12 cellular contexts compared by ENCODE assay signal in genomic region chr6:5813625-5814027, GRCh38.
DNase-seq lines count a peak whose midpoint lies in the region; ATAC-seq lines count a peak whose summit lies in the region.
"Had no signal": no experiment of that assay in that cellular context is flagged by ENCODE, and none has a peak within 500 bp of the region (broad histone marks: within the 10 kb centered on the region; RNA-seq: fewer than 3 reads in every experiment).

No MANE protein-coding gene starts in this region.

- H3K36me3 Mint-ChIP-seq in activated CD4-positive, alpha-beta T cell treated with anti-CD3 and anti-CD28 coated beads, Interleukin-2, amount 10 ng/mL, durations not matched to agents 7 days and 5 days (ENCODE audit: low read depth): no peaks in the 10 kb centered on the region
- H3K36me3 Mint-ChIP-seq in naive thymus-derived CD8-positive, alpha-beta T cell: peaks cover 0 to 9% (median 5%) of the 10 kb centered on the region in 3 donors

- peaks cover 27% of the 10 kb centered on the region for H3K4me1 Mint-ChIP-seq in activated CD4-positive, alpha-beta T cell treated with anti-CD3 and anti-CD28 coated beads, Interleukin-2, amount 10 ng/mL, durations not matched to agents 7 days and 5 days
- peaks cover 23 to 44% (median 33%) of the 10 kb centered on the region in 4 donors for H3K4me1 Mint-ChIP-seq in naive thymus-derived CD8-positive, alpha-beta T cell

- no peaks in the 10 kb centered on the region for H3K9me3 Mint-ChIP-seq in activated CD4-positive, alpha-beta T cell treated with anti-CD3 and anti-CD28 coated beads, Interleukin-2, amount 10 ng/mL, durations not matched to agents 7 days and 5 days
- peaks cover 0 to 5% (median 0%) of the 10 kb centered on the region in 9 donors for H3K9me3 Mint-ChIP-seq in naive thymus-derived CD8-positive, alpha-beta T cell

- ATAC-seq in GM21515 (IDR thresholded peaks at IDR 0.05; ENCODE audit: unreplicated experiment) (peak; percentile 63), HG03432 (IDR thresholded peaks at IDR 0.05; ENCODE audit: unreplicated experiment) (peak; percentile 74)
- no peak for ATAC-seq in naive thymus-derived CD8-positive, alpha-beta T cell

- DNase-seq in activated CD4-positive, alpha-beta T cell treated with anti-CD3 and anti-CD28 coated beads, Interleukin-2, amount 10 ng/mL, durations not matched to agents 7 days and 5 days: peak; percentile 39
- DNase-seq in activated CD4-positive, alpha-beta T cell treated with anti-CD3 and anti-CD28 coated beads, Interleukin-2, amount 50 U/mL, for 4 hours: no peak
- DNase-seq in naive thymus-derived CD8-positive, alpha-beta T cell: no peak
- DNase-seq in A172 (ENCODE audit: low spot score) (no peak), GF-D8 (lab: John Stamatoyannopoulos, UW) (no peak), SKM-1 (lab: John Stamatoyannopoulos, UW; ENCODE audit: unreplicated experiment) (no peak)
- DNase-seq: amygdala; effector CD8-positive, alpha-beta T cell; NCI-H226; spleen had no signal

- peak overlapping the region; percentile 73 for H3K27ac Mint-ChIP-seq in activated CD4-positive, alpha-beta T cell treated with anti-CD3 and anti-CD28 coated beads, Interleukin-2, amount 10 ng/mL, durations not matched to agents 7 days and 5 days
- H3K27ac Mint-ChIP-seq in naive thymus-derived CD8-positive, alpha-beta T cell: peak overlapping the region in 8 of 10 donors; percentile 6 to 87 (median 52)

- POLR2A ChIA-PET in activated CD4-positive, alpha-beta T cell treated with anti-CD3 and anti-CD28 coated beads, Interleukin-2, amount 10 ng/mL, durations not matched to agents 7 days and 5 days (lab: Charles Lee): no interaction called here
- POLR2A ChIA-PET in naive thymus-derived CD8-positive, alpha-beta T cell (lab: Charles Lee): interaction anchor here (0.9 to 1.1 kb wide), 3 partner anchors 14 to 304 kb away, joined by 3 to 4 read pairs (median 3); no protein-coding TSS in a partner anchor

- CTCF ChIA-PET in activated CD4-positive, alpha-beta T cell treated with anti-CD3 and anti-CD28 coated beads, Interleukin-2, amount 10 ng/mL, durations not matched to agents 7 days and 5 days (lab: Charles Lee): interaction anchor here (0.7 to 1.5 kb wide), 3 partner anchors 10 to 721 kb away, joined by 3 read pairs; no protein-coding TSS in a partner anchor

- H3K4me3 Mint-ChIP-seq in activated CD4-positive, alpha-beta T cell treated with anti-CD3 and anti-CD28 coated beads, Interleukin-2, amount 10 ng/mL, durations not matched to agents 7 days and 5 days: peak overlapping the region; percentile 12
- H3K4me3 Mint-ChIP-seq in naive thymus-derived CD8-positive, alpha-beta T cell: peak overlapping the region in 8 of 10 donors; percentile 19 to 54 (median 28)

- no peaks in the 10 kb centered on the region for H3K27me3 Mint-ChIP-seq in activated CD4-positive, alpha-beta T cell treated with anti-CD3 and anti-CD28 coated beads, Interleukin-2, amount 10 ng/mL, durations not matched to agents 7 days and 5 days
- no peaks in the 10 kb centered on the region for H3K27me3 Mint-ChIP-seq in naive thymus-derived CD8-positive, alpha-beta T cell

Comparison
In these comparisons a context has a peak if more than half of its experiments do, and no peak if none do; other contexts are left out.
1. ATAC-seq: peak in GM21515 (single experiment) and HG03432 (single experiment); none in naive thymus-derived CD8-positive, alpha-beta T cell (0 of 2).